In genomic region chr16:51224317-51224716, GRCh38 we compare ENCODE assay signal across 2 cellular contexts.
TF ChIP-seq lines count a peak whose summit lies in the region.

No MANE protein-coding gene starts in this region.

TF ChIP-seq in HepG2, 621 proteins besides CTCF, POLR2A, EP300 and RAD21:
- TF ChIP-seq THRA (CRISPR knock-in tag; IDR thresholded peaks at IDR 0.05; ENCODE audit: borderline replicate concordance) (peak; percentile 86; the same call in 1 of the 2 replicates), RXRB (CRISPR knock-in tag; IDR thresholded peaks at IDR 0.05; ENCODE audit: borderline replicate concordance) (peak; percentile 70), GABPB1 (CRISPR knock-in tag; IDR thresholded peaks at IDR 0.05) (peak; percentile 61; the same call in 1 of the 2 replicates), FOXA3 (CRISPR knock-in tag; IDR thresholded peaks at IDR 0.05) (0 out of 2 replicates have a peak, but pooled peaks have one; percentile 32), ZNF841 (CRISPR knock-in tag; IDR thresholded peaks at IDR 0.05; ENCODE audit: borderline replicate concordance) (no peak), GFI1 (CRISPR knock-in tag; IDR thresholded peaks at IDR 0.05; ENCODE audit: borderline replicate concordance) (no peak), SALL1 (CRISPR knock-in tag; IDR thresholded peaks at IDR 0.05) (peak; percentile 24; the same call in 1 of the 2 replicates), ZNF513 (CRISPR knock-in tag; conservative IDR thresholded peaks at IDR 0.05) (no peak), GABPA (IDR thresholded peaks at IDR 0.05; ENCODE audit: low read depth, low read length) (no peak), GABPA (CRISPR knock-in tag; IDR thresholded peaks at IDR 0.05; ENCODE audit: low read depth) (peak; percentile 73), ATAD3A (CRISPR knock-in tag; IDR thresholded peaks at IDR 0.05) (no peak), SP2 (CRISPR knock-in tag; IDR thresholded peaks at IDR 0.05) (no peak)
- TF ChIP-seq, protein P1, sequence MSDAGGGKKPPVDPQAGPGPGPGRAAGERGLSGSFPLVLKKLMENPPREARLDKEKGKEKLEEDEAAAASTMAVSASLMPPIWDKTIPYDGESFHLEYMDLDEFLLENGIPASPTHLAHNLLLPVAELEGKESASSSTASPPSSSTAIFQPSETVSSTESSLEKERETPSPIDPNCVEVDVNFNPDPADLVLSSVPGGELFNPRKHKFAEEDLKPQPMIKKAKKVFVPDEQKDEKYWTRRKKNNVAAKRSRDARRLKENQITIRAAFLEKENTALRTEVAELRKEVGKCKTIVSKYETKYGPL (CRISPR knock-in tag; IDR thresholded peaks at IDR 0.05): no peak

TF ChIP-seq in H1, 55 proteins besides CTCF, POLR2A, EP300 and RAD21:
- no peak for TF ChIP-seq JUND (IDR thresholded peaks at IDR 0.05; ENCODE audit: low read length)
- TF ChIP-seq GABPA (IDR thresholded peaks at IDR 0.05; ENCODE audit: borderline replicate concordance, insufficient read depth, low read length): no peak
- TF ChIP-seq KDM1A (IDR thresholded peaks at IDR 0.05; ENCODE audit: borderline replicate concordance, low read length): no peak
- TF ChIP-seq EGR1 (IDR thresholded peaks at IDR 0.05; ENCODE audit: borderline replicate concordance, low read depth, low read length): no peak
- no peak for TF ChIP-seq BRCA1 (IDR thresholded peaks at IDR 0.05; ENCODE audit: low read depth, low read length)
- TF ChIP-seq SIRT6 (IDR thresholded peaks at IDR 0.05; ENCODE audit: low read length): no peak
- no peak for TF ChIP-seq SRF (IDR thresholded peaks at IDR 0.05; ENCODE audit: low read depth, low read length)
- TF ChIP-seq RXRA (IDR thresholded peaks at IDR 0.05; ENCODE audit: insufficient read depth, low read depth, low read length): no peak
- TF ChIP-seq, protein P2, sequence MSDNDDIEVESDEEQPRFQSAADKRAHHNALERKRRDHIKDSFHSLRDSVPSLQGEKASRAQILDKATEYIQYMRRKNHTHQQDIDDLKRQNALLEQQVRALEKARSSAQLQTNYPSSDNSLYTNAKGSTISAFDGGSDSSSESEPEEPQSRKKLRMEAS (IDR thresholded peaks at IDR 0.05): no peak
- TF ChIP-seq, protein P3, sequence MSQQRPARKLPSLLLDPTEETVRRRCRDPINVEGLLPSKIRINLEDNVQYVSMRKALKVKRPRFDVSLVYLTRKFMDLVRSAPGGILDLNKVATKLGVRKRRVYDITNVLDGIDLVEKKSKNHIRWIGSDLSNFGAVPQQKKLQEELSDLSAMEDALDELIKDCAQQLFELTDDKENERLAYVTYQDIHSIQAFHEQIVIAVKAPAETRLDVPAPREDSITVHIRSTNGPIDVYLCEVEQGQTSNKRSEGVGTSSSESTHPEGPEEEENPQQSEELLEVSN (IDR thresholded peaks at IDR 0.05): no peak
- TF ChIP-seq CREB1 (IDR thresholded peaks at IDR 0.05): no peak
